1 cellular context compared by ENCODE assay signal in genomic region chrX:103616676-103617186, GRCh38.
TF ChIP-seq lines count a peak whose summit lies in the region.

No MANE protein-coding gene starts in this region.

TF ChIP-seq in H1, 55 proteins besides CTCF, POLR2A, EP300 and RAD21 (continued from another document):
- TF ChIP-seq KDM5A (IDR thresholded peaks at IDR 0.05; ENCODE audit: low read length) (no peak), HDAC6 (IDR thresholded peaks at IDR 0.05; ENCODE audit: low read depth, low read length) (no peak), SP2 (IDR thresholded peaks at IDR 0.05; ENCODE audit: low read length) (no peak), CTBP2 (IDR thresholded peaks at IDR 0.05; ENCODE audit: borderline replicate concordance, insufficient read depth, insufficient read length, low read length) (no peak)
TF ChIP-seq in H1: peak in this region for 0.
